8 cellular contexts compared by ENCODE assay signal in genomic region chr10:63133056-63133786, GRCh38. TPM values are rescaled to one million over a fixed set of nuclear protein-coding genes. Genes with fewer than 3 reads are reported as not detected.
A peak's percentile ranks its signal among the peaks of the same experiment; 100 is the strongest.
DNase-seq lines count a peak whose midpoint lies in the region; ATAC-seq and TF ChIP-seq lines count a peak whose summit lies in the region.

TSS of gene NRBF2 (plus strand) at chr10:63133328. CDS start at chr10:63133471, 143 bp downstream.

- H3K9me3 ChIP-seq in left ventricle myocardium inferior (replicated peaks): no peaks in the 10 kb centered on the region
- H3K9me3 ChIP-seq in prostate gland: no peaks in the 10 kb centered on the region

- H3K4me1 ChIP-seq in left ventricle myocardium inferior (peaks cover 50% of the 10 kb centered on the region), prostate gland (replicated peaks) (no peaks in the 10 kb centered on the region), urinary bladder (ENCODE audit: insufficient read depth) (peaks cover 2% of the 10 kb centered on the region)

- peak within 1 kb of the TSS; percentile 92 for H3K27ac ChIP-seq in left ventricle myocardium inferior (replicated peaks)
- peak within 1 kb of the TSS; percentile 90 to 93 for H3K27ac ChIP-seq in prostate gland
- peak within 1 kb of the TSS; percentile 76 for H3K27ac ChIP-seq in urinary bladder (ENCODE audit: low read depth)

- WGBS in prostate gland: under 1% methylated on average over 53 of the region's 53 CpGs
- WGBS in urinary bladder: under 1% methylated on average over 53 of the region's 53 CpGs

- peak; percentile 37 for TF ChIP-seq CTCF in GM13977 (IDR thresholded peaks at IDR 0.05; ENCODE audit: extremely low read depth, insufficient read depth, missing control alignments)
- TF ChIP-seq CTCF in left ventricle myocardium inferior (IDR thresholded peaks at IDR 0.05; ENCODE audit: borderline replicate concordance): no peak
- peak in 2 of 4 experiments; percentile 13 to 15 for TF ChIP-seq CTCF in prostate gland (IDR thresholded peaks at IDR 0.05)

- H3K4me3 ChIP-seq in left ventricle myocardium inferior: peak within 1 kb of the TSS; percentile 99
- H3K4me3 ChIP-seq in prostate gland: peak within 1 kb of the TSS; percentile 96 to 97
- H3K4me3 ChIP-seq in urinary bladder (ENCODE audit: low read depth, low read length): peak within 1 kb of the TSS; percentile 77

- in situ Hi-C loops in GM13977 (cut with MboI; ENCODE audit: low pct_unique_long_range_greater_than_20kb, low sequenced_read_pairs, unreplicated experiment): no loop called here

- intact Hi-C loops in T-helper 1 cell treated with Interleukin-12 subunit alpha and Interleukin-12 subunit beta and Interleukin-4 antibody, amounts not matched to agents 30 ng/mL and 1 ng/mL, for 36 hours (cut with micrococcal nuclease): loop anchor here (1.0 to 10.0 kb wide), 22 partner anchors 25 to 1378 kb away; partner anchors contain the start of genes ADO, EGR2 and REEP3
- intact Hi-C loops in left ventricle myocardium inferior (cut with micrococcal nuclease): no loop called here
- intact Hi-C loops in prostate gland (cut with DNase I): loop anchor here (10.0 kb wide), 1 partner anchor 328 kb away; the partner anchor contains the start of gene ADO

- H3K36me3 ChIP-seq in left ventricle myocardium inferior (no peaks in the 10 kb centered on the region), prostate gland (no peaks in the 10 kb centered on the region), urinary bladder (ENCODE audit: insufficient read depth) (no peaks in the 10 kb centered on the region)

- peak; percentile 93 for DNase-seq in GM13977 (ENCODE audit: low spot score)
- DNase-seq in NCI-H146 treated with DMSO at 0.1 percent for 48 hours (lab: John Stamatoyannopoulos, UW; ENCODE audit: unreplicated experiment): peak; percentile 95
- DNase-seq in amniotic stem cell (lab: John Stamatoyannopoulos, UW): peak; percentile 96
- peak; percentile 98 for DNase-seq in left ventricle myocardium inferior
- DNase-seq in prostate gland (ENCODE audit: low spot score): peak; percentile 93

- peak; percentile 94 for ATAC-seq in HG02884 (IDR thresholded peaks at IDR 0.05; ENCODE audit: unreplicated experiment)

- H3K27me3 ChIP-seq in left ventricle myocardium inferior (ENCODE audit: low read depth): no peaks in the 10 kb centered on the region
- no peaks in the 10 kb centered on the region for H3K27me3 ChIP-seq in prostate gland (replicated peaks; ENCODE audit: insufficient read depth)

- peak; percentile 97 for TF ChIP-seq POLR2A in prostate gland (IDR thresholded peaks at IDR 0.05)

RNA-seq across cellular contexts. Expression of gene NRBF2, which starts in this region (rescaled TPM):
- 26.7 and 27.8 TPM in 2 replicates for total RNA-seq in T-helper 1 cell treated with Interleukin-12 subunit alpha and Interleukin-12 subunit beta and Interleukin-4 antibody, amounts not matched to agents 30 ng/mL and 1 ng/mL, for 36 hours
- 8.9 TPM for total RNA-seq in left ventricle myocardium inferior
- total RNA-seq in prostate gland: 10 to 100 TPM; 15.7 to 20.6 TPM
- 26.2 TPM for total RNA-seq in urinary bladder
- polyA plus RNA-seq in urinary bladder: 16.8 TPM

Comparison
In these comparisons a context has a peak if more than half of its experiments do, and no peak if none do; other contexts are left out.
1. Peak in every context shown above with its lines: DNase-seq, ATAC-seq, H3K4me3 ChIP-seq and H3K27ac ChIP-seq.